Comparison of ENCODE assay signal across 8 cellular contexts in the genomic region with DNA sequence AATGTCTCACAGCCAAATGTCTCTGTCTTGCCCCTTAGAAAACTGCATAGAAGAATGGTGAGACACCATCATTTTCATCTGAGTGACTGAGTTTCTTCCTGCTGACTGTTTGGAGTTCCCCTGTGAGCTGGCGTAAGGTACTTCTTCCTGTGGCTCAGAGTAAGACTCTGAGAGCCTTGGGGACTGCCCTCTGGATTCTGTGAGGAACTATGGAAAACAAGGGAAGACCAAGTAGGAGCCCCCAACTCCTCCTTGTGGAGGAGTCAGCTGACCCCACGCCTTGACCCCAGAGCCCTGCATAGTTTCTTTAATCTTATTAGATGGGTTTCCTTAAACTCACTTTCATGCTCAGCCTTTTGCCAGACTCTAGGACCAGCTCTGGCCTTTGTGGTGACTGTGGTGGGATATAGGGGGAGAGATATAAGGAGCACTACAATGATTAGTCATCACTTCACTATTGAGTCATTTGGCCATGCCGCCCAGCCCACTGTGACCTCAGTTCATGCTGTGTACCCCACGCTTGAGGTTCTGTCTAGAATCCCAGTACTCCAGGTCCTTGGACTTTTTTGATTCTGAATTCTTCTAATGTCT. TPM values are rescaled to one million over a fixed set of nuclear protein-coding genes. Genes with fewer than 3 reads are reported as not detected.
DNase-seq lines count a peak whose midpoint lies in the region; ATAC-seq lines count a peak whose summit lies in the region.

No MANE protein-coding gene starts in this region.

- peaks cover 1% of the 10 kb centered on the region for H3K9me3 Mint-ChIP-seq in activated naive CD8-positive, alpha-beta T cell treated with anti-CD3 and anti-CD28 coated beads, Interleukin-2, amount 10 ng/mL, durations not matched to agents 7 days and 5 days

- peaks cover 73% of the 10 kb centered on the region for H3K4me1 Mint-ChIP-seq in activated naive CD8-positive, alpha-beta T cell treated with anti-CD3 and anti-CD28 coated beads, Interleukin-2, amount 10 ng/mL, durations not matched to agents 7 days and 5 days

- H3K36me3 Mint-ChIP-seq in activated naive CD8-positive, alpha-beta T cell treated with anti-CD3 and anti-CD28 coated beads, Interleukin-2, amount 10 ng/mL, durations not matched to agents 7 days and 5 days = peaks cover 48% of the 10 kb centered on the region

- H3K27ac Mint-ChIP-seq in activated naive CD8-positive, alpha-beta T cell treated with anti-CD3 and anti-CD28 coated beads, Interleukin-2, amount 10 ng/mL, durations not matched to agents 7 days and 5 days = peak overlapping the region; percentile 88

- POLR2A ChIA-PET in activated naive CD8-positive, alpha-beta T cell treated with anti-CD3 and anti-CD28 coated beads, Interleukin-2, amount 10 ng/mL, durations not matched to agents 7 days and 5 days (lab: Charles Lee) = interaction anchor here (2.0 kb wide), 1 partner anchor 11 kb away, joined by 4 read pairs; no protein-coding TSS in a partner anchor

- H3K27me3 Mint-ChIP-seq in activated naive CD8-positive, alpha-beta T cell treated with anti-CD3 and anti-CD28 coated beads, Interleukin-2, amount 10 ng/mL, durations not matched to agents 7 days and 5 days = no peaks in the 10 kb centered on the region

- H3K4me3 Mint-ChIP-seq in activated naive CD8-positive, alpha-beta T cell treated with anti-CD3 and anti-CD28 coated beads, Interleukin-2, amount 10 ng/mL, durations not matched to agents 7 days and 5 days = peak overlapping the region; percentile 66

- ATAC-seq in GM18511 (IDR thresholded peaks at IDR 0.05; ENCODE audit: unreplicated experiment) = peak; percentile 85
- peak; percentile 88 for ATAC-seq in HG02798 (IDR thresholded peaks at IDR 0.05; ENCODE audit: poor library complexity, unreplicated experiment)
- peak; percentile 65 for ATAC-seq in activated naive CD8-positive, alpha-beta T cell treated with anti-CD3 and anti-CD28 coated beads, Interleukin-2, amount 10 ng/mL, durations not matched to agents 7 days and 5 days (ENCODE audit: low read depth)

- DNase-seq in RPMI7951 (ENCODE audit: low read depth) (peak; percentile 90), NCI-H748 treated with DMSO at 0.1 percent for 48 hours (lab: John Stamatoyannopoulos, UW) (no peak), iPS-NIHi7 (ENCODE audit: extremely low spot score) (no peak), NCI-H1092 (lab: John Stamatoyannopoulos, UW) (no peak)
- peak; percentile 51 for DNase-seq in activated naive CD8-positive, alpha-beta T cell treated with anti-CD3 and anti-CD28 coated beads, Interleukin-2, amount 10 ng/mL, durations not matched to agents 7 days and 5 days
- peak; percentile 79 for DNase-seq in stimulated activated CD4-positive, alpha-beta T cell treated with anti-CD3 and anti-CD28 coated beads, Interleukin-1b, Interleukin-23, amount 100 ng/mL, for 48 hours

RNA-seq across cellular contexts. Expression of gene FAM133B, which starts 51.8 kb away (rescaled TPM):
- total RNA-seq in RPMI7951 (2014; rRNA removed; shearing (Covaris generic)) = 13.4 and 13.5 TPM in 2 replicates
- total RNA-seq in activated naive CD8-positive, alpha-beta T cell treated with anti-CD3 and anti-CD28 coated beads, Interleukin-2, amount 10 ng/mL, durations not matched to agents 7 days and 5 days = 10 to 100 TPM; 32.3 to 33.3 TPM

Comparison
In these comparisons a context has a peak if more than half of its experiments do, and no peak if none do; other contexts are left out.
1. DNase-seq: peak in RPMI7951 (single experiment), activated naive CD8-positive, alpha-beta T cell treated with anti-CD3 and anti-CD28 coated beads, Interleukin-2, amount 10 ng/mL, durations not matched to agents 7 days and 5 days (single experiment) and stimulated activated CD4-positive, alpha-beta T cell treated with anti-CD3 and anti-CD28 coated beads, Interleukin-1b, Interleukin-23, amount 100 ng/mL, for 48 hours (single experiment); none in NCI-H748 treated with DMSO at 0.1 percent for 48 hours (single experiment), iPS-NIHi7 (single experiment) and NCI-H1092 (single experiment).
2. Peak in every context shown above with its lines, with median percentiles within 50 percentile points of each other: ATAC-seq.